Comparison of ENCODE assay signal across 8 cellular contexts in genomic region chr22:38317995-38318715, GRCh38. TPM values are rescaled to one million over a fixed set of nuclear protein-coding genes. Genes with fewer than 3 reads are reported as not detected.
DNase-seq lines count a peak whose midpoint lies in the region; ATAC-seq and TF ChIP-seq lines count a peak whose summit lies in the region.

No MANE protein-coding gene starts in this region.

- CTCF ChIA-PET in naive thymus-derived CD4-positive, alpha-beta T cell (lab: Charles Lee): no interaction called here

- H3K27me3 Mint-ChIP-seq in naive thymus-derived CD4-positive, alpha-beta T cell: no peaks in the 10 kb centered on the region

- H3K4me1 Mint-ChIP-seq in naive thymus-derived CD4-positive, alpha-beta T cell: peaks cover 24 to 41% (median 34%) of the 10 kb centered on the region in 7 donors

- DNase-seq in DND-41 (no peak), Karpas-422 (no peak), UCSD-AML1 (lab: John Stamatoyannopoulos, UW; ENCODE audit: unreplicated experiment) (peak; percentile 79), esophagus squamous epithelium (lab: John Stamatoyannopoulos, UW) (peak; percentile 26)
- no peak for DNase-seq in naive thymus-derived CD4-positive, alpha-beta T cell

- peaks cover 27% of the 10 kb centered on the region for H4K20me1 ChIP-seq in DND-41 (ENCODE audit: insufficient read depth, low read length)
- peaks cover 33% of the 10 kb centered on the region; the same call in 1 of the 2 replicates for H4K20me1 ChIP-seq in Karpas-422 (ENCODE audit: insufficient read depth, low read depth, low read length)

- peak overlapping the region; percentile 87 to 97 (median 95) for H3K27ac Mint-ChIP-seq in naive thymus-derived CD4-positive, alpha-beta T cell

- H3K4me1 ChIP-seq in DND-41 (ENCODE audit: insufficient read depth, low read length) (peaks cover 42% of the 10 kb centered on the region), Karpas-422 (ENCODE audit: low read length) (peaks cover 35% of the 10 kb centered on the region), esophagus squamous epithelium (peaks cover 36 to 58% (median 40%) of the 10 kb centered on the region in 3 donors)
- peaks cover 26 to 32% of the 10 kb centered on the region in 2 donors for H3K4me1 ChIP-seq in naive thymus-derived CD4-positive, alpha-beta T cell (ENCODE audit: control insufficient read depth in 2 of 2, insufficient read depth in 2 of 2, low read length in 2 of 2)

- no peaks in the 10 kb centered on the region for H3K9me2 ChIP-seq in Karpas-422 (replicated peaks; ENCODE audit: insufficient read depth, low read length)

- ATAC-seq in DND-41 (ENCODE audit: insufficient read depth, low read depth): no peak
- peak; percentile 4 for ATAC-seq in naive thymus-derived CD4-positive, alpha-beta T cell
- ATAC-seq in GM18502 (IDR thresholded peaks at IDR 0.05; ENCODE audit: poor library complexity, unreplicated experiment): no peak
- no peak for ATAC-seq in HG03521 (IDR thresholded peaks at IDR 0.05; ENCODE audit: unreplicated experiment)
- no peak for ATAC-seq in HG02588 (IDR thresholded peaks at IDR 0.05; ENCODE audit: unreplicated experiment)

- intact Hi-C loops in esophagus squamous epithelium (cut with DNase I): no loop called here
- intact Hi-C loops in naive thymus-derived CD4-positive, alpha-beta T cell (cut with micrococcal nuclease): loop anchor here (1.0 to 10.0 kb wide), 11 partner anchors 34 to 555 kb away; partner anchors contain the start of genes DDX17 (in 2 of the 2), MAFF (in 2 of the 2), TMEM184B (in 2 of the 2) and CBX6 (in 1 of the 2)

- H3K27me3 ChIP-seq in DND-41 (ENCODE audit: insufficient read depth, low read length, poor library complexity) (no peaks in the 10 kb centered on the region), Karpas-422 (ENCODE audit: low read length) (no peaks in the 10 kb centered on the region), esophagus squamous epithelium (no peaks in the 10 kb centered on the region)
- H3K27me3 ChIP-seq in naive thymus-derived CD4-positive, alpha-beta T cell (ENCODE audit: control insufficient read depth in 2 of 2, insufficient read depth in 2 of 2, low read length in 2 of 2): no peaks in the 10 kb centered on the region

- H3K27ac ChIP-seq in DND-41 (ENCODE audit: low read length) (peak overlapping the region; percentile 63), Karpas-422 (ENCODE audit: low read length) (no peak overlapping the region), esophagus squamous epithelium (peak overlapping the region; percentile 98 to 100 (median 98))
- H3K27ac ChIP-seq in naive thymus-derived CD4-positive, alpha-beta T cell (ENCODE audit: low read depth, low read length): peak overlapping the region; percentile 90

- peaks cover 0 to 5% (median 0%) of the 10 kb centered on the region in 11 donors for H3K9me3 Mint-ChIP-seq in naive thymus-derived CD4-positive, alpha-beta T cell

- POLR2A ChIA-PET in naive thymus-derived CD4-positive, alpha-beta T cell (lab: Charles Lee): interaction anchor here (0.6 to 1.0 kb wide), 2 partner anchors 51 to 62 kb away, joined by 3 to 4 read pairs; no protein-coding TSS in a partner anchor

- TF ChIP-seq CTCF in DND-41 (IDR thresholded peaks at IDR 0.05; ENCODE audit: borderline replicate concordance, extremely low read depth, low read length, poor library complexity, severe bottlenecking): no peak
- TF ChIP-seq CTCF in esophagus squamous epithelium (IDR thresholded peaks at IDR 0.05): no peak

- H3K9me3 ChIP-seq in DND-41 (ENCODE audit: insufficient read depth, low read length, severe bottlenecking) (no peaks in the 10 kb centered on the region), Karpas-422 (ENCODE audit: low read length) (no peaks in the 10 kb centered on the region), esophagus squamous epithelium (no peaks in the 10 kb centered on the region)
- H3K9me3 ChIP-seq in naive thymus-derived CD4-positive, alpha-beta T cell (ENCODE audit: control insufficient read depth in 2 of 3, low read length in 3 of 3): no peaks in the 10 kb centered on the region

- H2AFZ ChIP-seq in DND-41 (ENCODE audit: low read depth, low read length): peak overlapping the region; percentile 88
- H2AFZ ChIP-seq in Karpas-422 (ENCODE audit: low read length): peak overlapping the region; percentile 99; the same call in 1 of the 2 replicates

- H3K36me3 Mint-ChIP-seq in naive thymus-derived CD4-positive, alpha-beta T cell: no peaks in the 10 kb centered on the region

- H3K36me3 ChIP-seq in DND-41 (ENCODE audit: insufficient read depth, low read length) (peaks cover 20% of the 10 kb centered on the region), Karpas-422 (ENCODE audit: insufficient read depth, low read length) (no peaks in the 10 kb centered on the region; the same call in 1 of the 2 replicates), esophagus squamous epithelium (peaks cover 0 to 9% (median 0%) of the 10 kb centered on the region in 3 donors)
- no peaks in the 10 kb centered on the region for H3K36me3 ChIP-seq in naive thymus-derived CD4-positive, alpha-beta T cell (ENCODE audit: control insufficient read depth in 2 of 3, insufficient read depth in 3 of 3, low read length in 3 of 3)

- H3K4me3 ChIP-seq in DND-41 (ENCODE audit: low read depth in 1 of 2, low read length in 2 of 2) (peak overlapping the region in 1 of 2 experiments; percentile 64; a peak in 2 of 4 replicates), Karpas-422 (ENCODE audit: low read length) (peak overlapping the region; percentile 66), esophagus squamous epithelium (peak overlapping the region; percentile 37 to 89 (median 62))
- peak overlapping the region; percentile 55 for H3K4me3 ChIP-seq in naive thymus-derived CD4-positive, alpha-beta T cell (ENCODE audit: low read length)

- 7 to 15% methylated on average over 14 to 15 of the region's 18 CpGs for WGBS in esophagus squamous epithelium, 2 donors

- peak overlapping the region; percentile 66; the same call in 1 of the 2 replicates for H3K9ac ChIP-seq in DND-41 (ENCODE audit: low read depth, low read length)
- H3K9ac ChIP-seq in Karpas-422 (ENCODE audit: low read length): peak overlapping the region; percentile 72

- H3K4me3 Mint-ChIP-seq in naive thymus-derived CD4-positive, alpha-beta T cell: peak overlapping the region; percentile 61 to 92 (median 83)

- TF ChIP-seq POLR2A in esophagus squamous epithelium (IDR thresholded peaks at IDR 0.05): peak in 2 of 4 donors; percentile 9 to 47

- H3K4me2 ChIP-seq in DND-41 (ENCODE audit: insufficient read depth, low read length): peak overlapping the region; percentile 77
- peak overlapping the region; percentile 85 for H3K4me2 ChIP-seq in Karpas-422 (ENCODE audit: low read depth, low read length, poor library complexity, severe bottlenecking)

- H3K79me2 ChIP-seq in DND-41 (ENCODE audit: insufficient read depth, low read length) (peaks cover 43% of the 10 kb centered on the region), Karpas-422 (ENCODE audit: low read length) (peaks cover 39% of the 10 kb centered on the region)

RNA-seq across cellular contexts. Expression of gene CSNK1E, which starts 0.9 kb away (rescaled TPM):
- 193 and 213 TPM in 2 replicates for total RNA-seq in Karpas-422 (2014; rRNA removed; shearing (Covaris generic); ENCODE audit: low replicate concordance)
- 10 to 100 TPM; 40.8 to 94.4 (median 55.9) TPM for total RNA-seq in esophagus squamous epithelium
- total RNA-seq in naive thymus-derived CD4-positive, alpha-beta T cell: 100 to 1,000 TPM in 2 of 5 experiments, 10 to 100 TPM in 3; 71.6 to 143 (median 91.9) TPM
- polyA plus RNA-seq in naive thymus-derived CD4-positive, alpha-beta T cell: 1 to 10 TPM; 5.6 to 8.1 TPM

RNA-seq across cellular contexts. Expression of gene TMEM184B, which starts 45.3 kb away (rescaled TPM):
- total RNA-seq in Karpas-422 (2014; rRNA removed; shearing (Covaris generic); ENCODE audit: low replicate concordance): 5.1 and 7.4 TPM in 2 replicates
- 10 to 100 TPM; 22.5 to 55.1 (median 28.3) TPM for total RNA-seq in esophagus squamous epithelium
- total RNA-seq in naive thymus-derived CD4-positive, alpha-beta T cell: 10 to 100 TPM; 26.9 to 41.3 (median 35.0) TPM
- 10 to 100 TPM in 1 of 2 donors, 1 to 10 TPM in 1; 9.0 to 19.5 TPM for polyA plus RNA-seq in naive thymus-derived CD4-positive, alpha-beta T cell

Comparison
In these comparisons a context has a peak if more than half of its experiments do, and no peak if none do; other contexts are left out.
1. DNase-seq: peak in UCSD-AML1 (single experiment) and esophagus squamous epithelium (single experiment); none in DND-41 (single experiment), Karpas-422 (single experiment) and naive thymus-derived CD4-positive, alpha-beta T cell (0 of 9).